In the genomic region with DNA sequence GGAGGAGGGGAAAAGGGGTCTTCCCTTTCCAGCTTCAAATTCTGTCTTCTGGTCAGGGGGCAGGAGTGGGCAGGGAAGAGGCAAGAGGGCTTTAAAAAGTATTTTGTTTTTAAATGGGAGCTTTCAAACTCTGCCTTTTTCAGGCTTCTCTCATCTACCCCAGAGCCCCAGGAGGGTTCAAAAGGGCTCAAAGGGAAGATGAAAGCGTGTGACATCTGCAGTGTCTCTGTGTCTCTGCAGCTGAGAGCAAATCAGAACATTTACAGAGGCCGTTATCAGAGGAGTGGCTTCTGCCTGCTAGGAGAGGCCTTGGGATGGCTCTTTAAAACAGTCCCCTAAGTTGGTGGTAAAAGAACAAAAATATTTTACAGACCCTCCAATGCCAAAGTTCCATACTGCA, we compare ENCODE assay signal across 7 cellular contexts. TPM values are rescaled to one million over a fixed set of nuclear protein-coding genes. Genes with fewer than 3 reads are reported as not detected.
A peak's percentile ranks its signal among the peaks of the same experiment; 100 is the strongest.
DNase-seq lines count a peak whose midpoint lies in the region; ATAC-seq, FAIRE-seq and TF ChIP-seq lines count a peak whose summit lies in the region.

No MANE protein-coding gene starts in this region.

- no peak overlapping the region for H3K9ac ChIP-seq in iPS-18a (ENCODE audit: low read length)
- H3K9ac ChIP-seq in skeletal muscle tissue (ENCODE audit: low read depth in 1 of 3, low read length in 3 of 3) = peak overlapping the region in 2 of 3 donors; percentile 40 to 70

- H3K9me3 ChIP-seq in WERI-Rb-1 (ENCODE audit: severe bottlenecking) = no peaks in the 10 kb centered on the region
- no peaks in the 10 kb centered on the region for H3K9me3 ChIP-seq in iPS-18a (ENCODE audit: control insufficient read depth, low read depth, low read length)
- no peaks in the 10 kb centered on the region for H3K9me3 ChIP-seq in skeletal muscle tissue (ENCODE audit: control insufficient read depth in 3 of 3, low read length in 3 of 3)
- no peaks in the 10 kb centered on the region for H3K9me3 ChIP-seq in small intestine (ENCODE audit: control insufficient read depth, low read depth)

- H3K36me3 ChIP-seq in WERI-Rb-1 (peaks cover 3% of the 10 kb centered on the region), iPS-18a (ENCODE audit: control insufficient read depth, low read depth, low read length) (no peaks in the 10 kb centered on the region), skeletal muscle tissue (ENCODE audit: control insufficient read depth in 3 of 3, insufficient read depth in 3 of 3, low read length in 3 of 3) (no peaks in the 10 kb centered on the region), small intestine (ENCODE audit: control insufficient read depth in 2 of 2, insufficient read depth in 2 of 2, low read length in 2 of 2) (no peaks in the 10 kb centered on the region)

- H3K27ac ChIP-seq in WERI-Rb-1 = peak overlapping the region; percentile 80
- H3K27ac ChIP-seq in iPS-18a (ENCODE audit: low read length) = no peak overlapping the region
- H3K27ac ChIP-seq in skeletal muscle tissue (ENCODE audit: low read depth, low read length) = peak overlapping the region; percentile 72
- H3K27ac ChIP-seq in small intestine (ENCODE audit: low read depth in 1 of 2, low read length in 1 of 2) = peak overlapping the region in 1 of 2 donors; percentile 59

- H3K4me1 ChIP-seq in iPS-18a (ENCODE audit: control insufficient read depth, low read depth, low read length) (peaks cover 60% of the 10 kb centered on the region), skeletal muscle tissue (ENCODE audit: control insufficient read depth in 3 of 3, insufficient read depth in 3 of 3, low read length in 3 of 3) (peaks cover 48 to 58% (median 55%) of the 10 kb centered on the region in 3 donors), small intestine (ENCODE audit: control insufficient read depth in 2 of 2, insufficient read depth in 1 of 2, low read depth in 1 of 2, low read length in 1 of 2) (peaks cover 3 to 4% of the 10 kb centered on the region in 2 donors)

- no peak for FAIRE-seq in small intestine (lab: Jason Lieb, UNC)

- DNase-seq in HUDEP-2 (lab: John Stamatoyannopoulos, UW; ENCODE audit: unreplicated experiment in 76 of 76) (peak in 40 of 76 experiments; percentile 4 to 65 (median 36)), WERI-Rb-1 (no peak), germinal center (ENCODE audit: low spot score) (no peak), small intestine (no peak)

- no peak for TF ChIP-seq CTCF in WERI-Rb-1 (IDR thresholded peaks at IDR 0.05; ENCODE audit: low read depth, low read length)

- H3K4me3 ChIP-seq in WERI-Rb-1 (ENCODE audit: low read depth, low read length) = no peak overlapping the region
- peak overlapping the region; percentile 19 for H3K4me3 ChIP-seq in iPS-18a (ENCODE audit: low read length)
- H3K4me3 ChIP-seq in skeletal muscle tissue (ENCODE audit: low read length in 3 of 3) = peak overlapping the region in 2 of 3 donors; percentile 46 to 51
- H3K4me3 ChIP-seq in small intestine (ENCODE audit: low read depth in 1 of 2, low read length in 2 of 2) = no peak overlapping the region

- H3K27me3 ChIP-seq in WERI-Rb-1 (ENCODE audit: insufficient read depth, low read depth, severe bottlenecking) (no peaks in the 10 kb centered on the region), iPS-18a (ENCODE audit: control insufficient read depth, insufficient read depth, low read length) (no peaks in the 10 kb centered on the region), skeletal muscle tissue (ENCODE audit: control insufficient read depth in 3 of 3, insufficient read depth in 3 of 3, low read length in 3 of 3) (no peaks in the 10 kb centered on the region), small intestine (ENCODE audit: control insufficient read depth in 2 of 2, insufficient read depth in 2 of 2, low read length in 2 of 2) (no peaks in the 10 kb centered on the region)

- ATAC-seq in GM18909 (IDR thresholded peaks at IDR 0.05; ENCODE audit: poor library complexity, unreplicated experiment) = no peak

- WGBS in small intestine, 3 donors = 31 to 43% (median 34%) methylated on average over 2 of the region's 2 CpGs

RNA-seq across cellular contexts. Expression of a gene that starts 30.3 kb away (rescaled TPM):
- 44.4 TPM for total RNA-seq in skeletal muscle tissue
- polyA plus RNA-seq in small intestine = 10 to 100 TPM; 38.1 to 65.1 (median 39.8) TPM

RNA-seq across cellular contexts. Expression of a gene that starts 39.6 kb away (rescaled TPM):
- total RNA-seq in skeletal muscle tissue = 5.2 TPM
- polyA plus RNA-seq in small intestine = 1 to 10 TPM; 3.4 to 8.3 (median 4.9) TPM

RNA-seq across cellular contexts. Expression of a gene that starts 39.9 kb away (rescaled TPM):
- total RNA-seq in skeletal muscle tissue = 4.2 TPM
- 10 to 100 TPM in 1 of 3 donors, 1 to 10 TPM in 2; 2.0 to 16.9 (median 4.9) TPM for polyA plus RNA-seq in small intestine

Comparison
In these comparisons a context has a peak if more than half of its experiments do, and no peak if none do; other contexts are left out.
1. DNase-seq: peak in HUDEP-2 (40 of 76); none in WERI-Rb-1 (single experiment), germinal center (single experiment) and small intestine (single experiment).
2. H3K4me3 ChIP-seq: peak in iPS-18a (single experiment) and skeletal muscle tissue (2 of 3); none in WERI-Rb-1 (single experiment) and small intestine (0 of 2).